ENCODE assay signal across 8 cellular contexts in genomic region chr7:22549667-22550513, GRCh38. TPM values are rescaled to one million over a fixed set of nuclear protein-coding genes. Genes with fewer than 3 reads are reported as not detected.
DNase-seq lines count a peak whose midpoint lies in the region; TF ChIP-seq lines count a peak whose summit lies in the region.

No MANE protein-coding gene starts in this region.

- 3 to 6% (median 5%) methylated on average over 38 to 48 of the region's 48 CpGs for WGBS in stomach, 5 donors

- TF ChIP-seq CTCF in stomach (IDR thresholded peaks at IDR 0.05), result peak in 3 of 7 experiments; percentile 7 to 72 (median 39)

- TF ChIP-seq POLR2A in stomach (IDR thresholded peaks at IDR 0.05), result no peak

- H3K9me3 ChIP-seq in iPS-18c (ENCODE audit: control insufficient read depth, insufficient read depth, low read length) (no peaks in the 10 kb centered on the region), stomach (no peaks in the 10 kb centered on the region)

- H3K4me3 Mint-ChIP-seq in activated T-cell treated with anti-CD3 and anti-CD28 coated beads, Interleukin-2, amount 50 U/mL, for 24 hours, result peak overlapping the region; percentile 56
- H3K4me3 Mint-ChIP-seq in activated T-helper 1 cell treated with anti-CD3 and anti-CD28 coated beads, Interleukin-12 subunit alpha, Interleukin-12 subunit beta, Interleukin-2, Interleukin-4 antibody, amounts not matched to agents 30 ng/mL and 10 ng/mL and 1 ng/mL, durations not matched to agents 14 hours and 24 hours and 36 hours, result peak overlapping the region; percentile 56

- H3K27ac Mint-ChIP-seq in activated T-cell treated with anti-CD3 and anti-CD28 coated beads, Interleukin-2, amount 50 U/mL, for 24 hours, result no peak overlapping the region
- no peak overlapping the region for H3K27ac Mint-ChIP-seq in activated T-helper 1 cell treated with anti-CD3 and anti-CD28 coated beads, Interleukin-12 subunit alpha, Interleukin-12 subunit beta, Interleukin-2, Interleukin-4 antibody, amounts not matched to agents 30 ng/mL and 10 ng/mL and 1 ng/mL, durations not matched to agents 14 hours and 24 hours and 36 hours

- no peak for DNase-seq in activated T-cell treated with anti-CD3 and anti-CD28 coated beads, Interleukin-2, amount 50 U/mL, for 24 hours
- DNase-seq in activated T-cell treated with anti-CD3 and anti-CD28 coated beads for 4 hours (no peak), NCI-H146 (lab: John Stamatoyannopoulos, UW) (peak; percentile 66), stomach (no peak), NOMO-1 treated with DMSO at 0.1 percent for 48 hours (lab: John Stamatoyannopoulos, UW; ENCODE audit: unreplicated experiment) (no peak), superior temporal gyrus (ENCODE audit: extremely low spot score) (no peak)
- no peak for DNase-seq in activated T-helper 1 cell treated with anti-CD3 and anti-CD28 coated beads, Interleukin-12 subunit alpha, Interleukin-12 subunit beta, Interleukin-2, Interleukin-4 antibody, amounts not matched to agents 30 ng/mL and 10 ng/mL and 1 ng/mL, durations not matched to agents 14 hours and 24 hours and 36 hours (ENCODE audit: low spot score)

- intact Hi-C loops in activated T-helper 1 cell treated with anti-CD3 and anti-CD28 coated beads, Interleukin-12 subunit alpha, Interleukin-12 subunit beta, Interleukin-2, Interleukin-4 antibody, amounts not matched to agents 30 ng/mL and 10 ng/mL and 1 ng/mL, durations not matched to agents 14 hours and 24 hours and 36 hours (cut with micrococcal nuclease), result loop anchor here (1.0 kb wide), 1 partner anchor 232 kb away; no protein-coding TSS in a partner anchor
- intact Hi-C loops in stomach (cut with DNase I; ENCODE audit: low total_unique reads), result no loop called here

- no peak for TF ChIP-seq EP300 in stomach (IDR thresholded peaks at IDR 0.05)

- H3K36me3 Mint-ChIP-seq in activated T-cell treated with anti-CD3 and anti-CD28 coated beads, Interleukin-2, amount 50 U/mL, for 24 hours (ENCODE audit: low read depth), result no peaks in the 10 kb centered on the region
- H3K36me3 Mint-ChIP-seq in activated T-helper 1 cell treated with anti-CD3 and anti-CD28 coated beads, Interleukin-12 subunit alpha, Interleukin-12 subunit beta, Interleukin-2, Interleukin-4 antibody, amounts not matched to agents 30 ng/mL and 10 ng/mL and 1 ng/mL, durations not matched to agents 14 hours and 24 hours and 36 hours (ENCODE audit: low read depth), result peaks cover 3% of the 10 kb centered on the region

- H3K4me1 ChIP-seq in stomach, result peaks cover 0 to 15% (median 9%) of the 10 kb centered on the region in 4 donors

- peaks cover 0 to 76% (median 24%) of the 10 kb centered on the region in 3 donors for H3K27me3 ChIP-seq in stomach

- no peak overlapping the region for H3K27ac ChIP-seq in stomach

- peaks cover 10% of the 10 kb centered on the region for H3K4me1 Mint-ChIP-seq in activated T-cell treated with anti-CD3 and anti-CD28 coated beads, Interleukin-2, amount 50 U/mL, for 24 hours (ENCODE audit: low read depth)
- H3K4me1 Mint-ChIP-seq in activated T-helper 1 cell treated with anti-CD3 and anti-CD28 coated beads, Interleukin-12 subunit alpha, Interleukin-12 subunit beta, Interleukin-2, Interleukin-4 antibody, amounts not matched to agents 30 ng/mL and 10 ng/mL and 1 ng/mL, durations not matched to agents 14 hours and 24 hours and 36 hours (ENCODE audit: low read depth), result peaks cover 15% of the 10 kb centered on the region

- H3K36me3 ChIP-seq in stomach, result no peaks in the 10 kb centered on the region

- peak overlapping the region; percentile 57 for H3K4me3 ChIP-seq in iPS-18c (ENCODE audit: insufficient read depth, low read depth, low read length)
- H3K4me3 ChIP-seq in stomach, result peak overlapping the region in 3 of 4 donors; percentile 3 to 22 (median 19)

- no peaks in the 10 kb centered on the region for H3K9me3 Mint-ChIP-seq in activated T-cell treated with anti-CD3 and anti-CD28 coated beads, Interleukin-2, amount 50 U/mL, for 24 hours
- no peaks in the 10 kb centered on the region for H3K9me3 Mint-ChIP-seq in activated T-helper 1 cell treated with anti-CD3 and anti-CD28 coated beads, Interleukin-12 subunit alpha, Interleukin-12 subunit beta, Interleukin-2, Interleukin-4 antibody, amounts not matched to agents 30 ng/mL and 10 ng/mL and 1 ng/mL, durations not matched to agents 14 hours and 24 hours and 36 hours

- H3K27me3 Mint-ChIP-seq in activated T-cell treated with anti-CD3 and anti-CD28 coated beads, Interleukin-2, amount 50 U/mL, for 24 hours, result peaks cover 89% of the 10 kb centered on the region
- H3K27me3 Mint-ChIP-seq in activated T-helper 1 cell treated with anti-CD3 and anti-CD28 coated beads, Interleukin-12 subunit alpha, Interleukin-12 subunit beta, Interleukin-2, Interleukin-4 antibody, amounts not matched to agents 30 ng/mL and 10 ng/mL and 1 ng/mL, durations not matched to agents 14 hours and 24 hours and 36 hours (ENCODE audit: insufficient read depth), result peaks cover 73% of the 10 kb centered on the region

RNA-seq across cellular contexts. Expression of gene STEAP1B, which starts 49.9 kb away (rescaled TPM):
- 0.16 TPM in 1 of 2 replicates, not detected in the other for total RNA-seq in activated T-helper 1 cell treated with anti-CD3 and anti-CD28 coated beads, Interleukin-12 subunit alpha, Interleukin-12 subunit beta, Interleukin-2, Interleukin-4 antibody, amounts not matched to agents 30 ng/mL and 10 ng/mL and 1 ng/mL, durations not matched to agents 14 hours and 24 hours and 36 hours
- 1 to 10 TPM in 1 of 5 donors, not detected in 4; 1.6 TPM for total RNA-seq in stomach
- polyA plus RNA-seq in stomach, result under 1 TPM in 1 of 3 donors, not detected in 2; 0.13 TPM
